Comparison of ENCODE assay signal across 23 cellular contexts in genomic region chr6:68642977-68643376, GRCh38. TPM values are rescaled to one million over a fixed set of nuclear protein-coding genes. Genes with fewer than 3 reads are reported as not detected.
"Had no signal": no experiment of that assay in that cellular context is flagged by ENCODE, and none has a peak within 500 bp of the region (broad histone marks: within the 10 kb centered on the region; RNA-seq: fewer than 3 reads in every experiment).

No MANE protein-coding gene starts in this region.

- H3K9me3 Mint-ChIP-seq: endodermal cell; naive thymus-derived CD8-positive, alpha-beta T cell had no signal

- H3K4me3 ChIP-seq: colonic mucosa, mucosa of descending colon, tibial artery, upper lobe of left lung, vagina had no signal

- ATAC-seq: foreskin keratinocyte; left colon; mucosa of descending colon; naive thymus-derived CD8-positive, alpha-beta T cell; sciatic nerve had no signal

- H3K27ac ChIP-seq: colonic mucosa, foreskin keratinocyte, neutrophil, tibial artery, upper lobe of left lung, vagina had no signal

- H3K27me3 ChIP-seq: colonic mucosa, tibial artery, upper lobe of left lung, vagina had no signal

- H3K4me3 Mint-ChIP-seq: endodermal cell; naive thymus-derived CD8-positive, alpha-beta T cell had no signal

- H3K36me3 Mint-ChIP-seq: naive thymus-derived CD8-positive, alpha-beta T cell had no signal

- H3K27ac Mint-ChIP-seq: endodermal cell; naive thymus-derived CD8-positive, alpha-beta T cell had no signal

- H3K9me3 ChIP-seq: colonic mucosa, mucosa of descending colon, neutrophil, tibial artery, upper lobe of left lung, vagina had no signal

- H3K4me1 ChIP-seq: colonic mucosa, foreskin keratinocyte, tibial artery, upper lobe of left lung, vagina had no signal

- DNase-seq: cerebellar nuclear complex; colonic mucosa; dermis blood vessel endothelial cell; effector CD4-positive, alpha-beta T cell; endodermal cell; erythroblast; foreskin keratinocyte; glutamatergic neuron; left colon; mucosa of descending colon; naive thymus-derived CD8-positive, alpha-beta T cell; posterior cingulate gyrus; stimulated activated CD4-positive, alpha-beta T cell treated with anti-CD3 and anti-CD28 coated beads, Interleukin-2, amount 100 ng/mL, for 24 hours; stimulated activated naive CD4-positive, alpha-beta T cell treated with Interleukin-2 at 50 U/mL for 16 hours; tibial artery; upper lobe of left lung had no signal

- H3K36me3 ChIP-seq: colonic mucosa, neutrophil, tibial artery, upper lobe of left lung, vagina had no signal

RNA-seq across cellular contexts. Expression of gene ADGRB3, which starts 7.9 kb away (rescaled TPM):
- total RNA-seq: dermis blood vessel endothelial cell; endothelial cell of umbilical vein; foreskin keratinocyte; lung microvascular endothelial cell; naive thymus-derived CD8-positive, alpha-beta T cell; osteoblast; pulmonary artery endothelial cell had no signal
